18 cellular contexts compared by ENCODE assay signal in genomic region chr10:18719811-18720210, GRCh38.
DNase-seq lines count a peak whose midpoint lies in the region; ATAC-seq and TF ChIP-seq lines count a peak whose summit lies in the region.
"Had no signal": no experiment of that assay in that cellular context is flagged by ENCODE, and none has a peak within 500 bp of the region (broad histone marks: within the 10 kb centered on the region; RNA-seq: fewer than 3 reads in every experiment).

No MANE protein-coding gene starts in this region.

- no peaks in the 10 kb centered on the region for H3K4me1 ChIP-seq in foreskin keratinocyte

- TF ChIP-seq CTCF in foreskin keratinocyte (conservative IDR thresholded peaks at IDR 0.05): no peak

- DNase-seq in HuH-7 (ENCODE audit: low spot score): peak; percentile 47
- peak; percentile 59 for DNase-seq in astrocyte of the hippocampus (ENCODE audit: low read depth, low spot score)
- no peak for DNase-seq in foreskin keratinocyte
- DNase-seq in superior temporal gyrus (ENCODE audit: extremely low spot score): peak; percentile 44
- DNase-seq in NCI-H2081 (lab: John Stamatoyannopoulos, UW): no peak
- no peak for DNase-seq in left lobe of liver (ENCODE audit: low spot score)
- DNase-seq: CD4-positive, alpha-beta memory T cell; DND-41; MV-4-11; NCI-H1417 treated with DMSO at 0.1 percent for 48 hours; NCI-H1930; NCI-H2171 treated with DMSO at 0.1 percent for 48 hours; NCI-H446 treated with DMSO at 0.1 percent for 48 hours; NCI-H748 treated with DMSO at 0.1 percent for 48 hours; OCI-M1; RPMI8226 had no signal

- no peaks in the 10 kb centered on the region for H3K27me3 ChIP-seq in foreskin keratinocyte

- ATAC-seq in foreskin keratinocyte (peak; percentile 23), left lobe of liver (no peak), HG03097 (IDR thresholded peaks at IDR 0.05; ENCODE audit: low FRiP score, unreplicated experiment) (no peak)
- ATAC-seq: GM12878 had no signal

- H3K27ac ChIP-seq in foreskin keratinocyte: no peak overlapping the region

Comparison
In these comparisons a context has a peak if more than half of its experiments do, and no peak if none do; other contexts are left out.
1. DNase-seq: peak in HuH-7 (single experiment), astrocyte of the hippocampus (single experiment) and superior temporal gyrus (single experiment); none in foreskin keratinocyte (0 of 2), NCI-H2081 (0 of 2) and left lobe of liver (single experiment).